In genomic region chr12:851343-851742, GRCh38 we compare ENCODE assay signal across 14 cellular contexts.
A peak's percentile ranks its signal among the peaks of the same experiment; 100 is the strongest.
DNase-seq lines count a peak whose midpoint lies in the region; ATAC-seq and TF ChIP-seq lines count a peak whose summit lies in the region.
"Had no signal": no experiment of that assay in that cellular context is flagged by ENCODE, and none has a peak within 500 bp of the region (broad histone marks: within the 10 kb centered on the region; RNA-seq: fewer than 3 reads in every experiment).

No MANE protein-coding gene starts in this region.

- no peak overlapping the region for H3K4me3 Mint-ChIP-seq in CD4-positive, alpha-beta T cell
- H3K4me3 Mint-ChIP-seq in endodermal cell: no peak overlapping the region
- H3K4me3 Mint-ChIP-seq in osteocyte (ENCODE audit: unreplicated experiment): no peak overlapping the region
- no peak overlapping the region for H3K4me3 Mint-ChIP-seq in type B pancreatic cell
- H3K4me3 Mint-ChIP-seq: activated T-cell treated with anti-CD3 and anti-CD28 coated beads, Interleukin-2, amount 50 U/mL, for 4 hours; immature natural killer cell had no signal

- peak overlapping the region; percentile 3 for H3K27ac ChIP-seq in CD4-positive, alpha-beta T cell (ENCODE audit: low read depth, low read length)
- H3K27ac ChIP-seq in endodermal cell (ENCODE audit: low read depth, low read length): no peak overlapping the region

- H3K4me1 Mint-ChIP-seq in CD4-positive, alpha-beta T cell (ENCODE audit: low read depth): peaks cover 71% of the 10 kb centered on the region
- no peaks in the 10 kb centered on the region for H3K4me1 Mint-ChIP-seq in endodermal cell
- peaks cover 45% of the 10 kb centered on the region for H3K4me1 Mint-ChIP-seq in osteocyte (ENCODE audit: unreplicated experiment)
- peaks cover 7% of the 10 kb centered on the region for H3K4me1 Mint-ChIP-seq in type B pancreatic cell (ENCODE audit: unreplicated experiment)

- H3K36me3 Mint-ChIP-seq in CD4-positive, alpha-beta T cell (ENCODE audit: low read depth): peaks cover 58% of the 10 kb centered on the region
- H3K36me3 Mint-ChIP-seq in endodermal cell (ENCODE audit: low read depth) (peaks cover 26% of the 10 kb centered on the region), osteocyte (ENCODE audit: unreplicated experiment) (peaks cover 5% of the 10 kb centered on the region), type B pancreatic cell (peaks cover 29% of the 10 kb centered on the region)
- H3K36me3 Mint-ChIP-seq: immature natural killer cell had no signal

- TF ChIP-seq CTCF in CD4-positive, alpha-beta T cell (IDR thresholded peaks at IDR 0.05): no peak
- TF ChIP-seq CTCF in endodermal cell (conservative IDR thresholded peaks at IDR 0.05): no peak
- TF ChIP-seq CTCF in osteocyte (IDR thresholded peaks at IDR 0.05): no peak
- TF ChIP-seq CTCF in type B pancreatic cell (conservative IDR thresholded peaks at IDR 0.05): no peak

- H3K9me3 ChIP-seq in CD4-positive, alpha-beta T cell (ENCODE audit: control insufficient read depth, low read length): no peaks in the 10 kb centered on the region
- no peaks in the 10 kb centered on the region for H3K9me3 ChIP-seq in endodermal cell (ENCODE audit: control insufficient read depth, low read length)

- no peaks in the 10 kb centered on the region for H3K4me1 ChIP-seq in endodermal cell (ENCODE audit: control insufficient read depth, insufficient read depth, low read length)

- peak overlapping the region; percentile 66 for H3K27ac Mint-ChIP-seq in CD4-positive, alpha-beta T cell
- H3K27ac Mint-ChIP-seq in endodermal cell (peak overlapping the region; percentile 3), osteocyte (ENCODE audit: unreplicated experiment) (peak overlapping the region; percentile 91), type B pancreatic cell (no peak overlapping the region)
- H3K27ac Mint-ChIP-seq: progenitor cell of endocrine pancreas had no signal

- H3K9me3 Mint-ChIP-seq in CD4-positive, alpha-beta T cell: peaks cover 4% of the 10 kb centered on the region
- H3K9me3 Mint-ChIP-seq in endodermal cell (no peaks in the 10 kb centered on the region), osteocyte (ENCODE audit: unreplicated experiment) (no peaks in the 10 kb centered on the region), type B pancreatic cell (peaks cover 5% of the 10 kb centered on the region)
- H3K9me3 Mint-ChIP-seq: activated T-cell treated with anti-CD3 and anti-CD28 coated beads, Interleukin-2, amount 50 U/mL, for 4 hours; immature natural killer cell had no signal

- no peaks in the 10 kb centered on the region for H3K27me3 Mint-ChIP-seq in CD4-positive, alpha-beta T cell
- H3K27me3 Mint-ChIP-seq in endodermal cell (ENCODE audit: insufficient read depth): no peaks in the 10 kb centered on the region
- H3K27me3 Mint-ChIP-seq in osteocyte (ENCODE audit: unreplicated experiment): no peaks in the 10 kb centered on the region
- no peaks in the 10 kb centered on the region for H3K27me3 Mint-ChIP-seq in type B pancreatic cell
- H3K27me3 Mint-ChIP-seq: progenitor cell of endocrine pancreas had no signal

- intact Hi-C loops in CD4-positive, alpha-beta T cell (cut with DNase I, micrococcal nuclease): no loop called here

- DNase-seq in CD4-positive, alpha-beta T cell: no peak
- DNase-seq in OCI-M1 (lab: John Stamatoyannopoulos, UW) (peak; percentile 18), endodermal cell (no peak), osteocyte (ENCODE audit: extremely low spot score, unreplicated experiment) (no peak), occipital lobe (lab: John Stamatoyannopoulos, UW) (no peak), NOMO-1 (lab: John Stamatoyannopoulos, UW; ENCODE audit: unreplicated experiment in 2 of 2) (no peak), type B pancreatic cell (ENCODE audit: extremely low spot score, unreplicated experiment) (no peak)
- DNase-seq: activated T-cell treated with anti-CD3 and anti-CD28 coated beads, Interleukin-2, amount 50 U/mL, for 4 hours; effector CD8-positive, alpha-beta T cell; immature natural killer cell; NCI-H1092; T1000 had no signal

- POLR2A ChIA-PET in CD4-positive, alpha-beta T cell (lab: Charles Lee): no interaction called here

- no peak overlapping the region for H3K4me3 ChIP-seq in endodermal cell (ENCODE audit: low read length)

- peaks cover 13% of the 10 kb centered on the region for H3K36me3 ChIP-seq in endodermal cell (ENCODE audit: control insufficient read depth, insufficient read depth, low read length)

- H3K27me3 ChIP-seq in CD4-positive, alpha-beta T cell (ENCODE audit: control insufficient read depth, insufficient read depth, low read length): no peaks in the 10 kb centered on the region
- no peaks in the 10 kb centered on the region for H3K27me3 ChIP-seq in endodermal cell (ENCODE audit: control insufficient read depth, insufficient read depth, low read length, poor library complexity, severe bottlenecking)

- WGBS in endodermal cell (ENCODE audit: insufficient coverage in 1 of 2, insufficient read length in 1 of 2), 2 experiments: 92 to 94% methylated on average over 1 of the region's 1 CpG

- no peak overlapping the region for H3K9ac ChIP-seq in endodermal cell (ENCODE audit: extremely low read depth, low read length, poor library complexity, severe bottlenecking)

- CTCF ChIA-PET in CD4-positive, alpha-beta T cell (lab: Charles Lee): no interaction called here

- ATAC-seq in CD4-positive, alpha-beta T cell (ENCODE audit: poor library complexity): no peak
- ATAC-seq in GM21619 (IDR thresholded peaks at IDR 0.05; ENCODE audit: unreplicated experiment): no peak
- ATAC-seq: activated T-cell treated with anti-CD3 and anti-CD28 coated beads, Interleukin-2, amount 50 U/mL, for 4 hours had no signal
